ENCODE assay signal across 14 cellular contexts in genomic region chr12:86496595-86496994, GRCh38.
"Had no signal": no experiment of that assay in that cellular context is flagged by ENCODE, and none has a peak within 500 bp of the region (broad histone marks: within the 10 kb centered on the region; RNA-seq: fewer than 3 reads in every experiment).

No MANE protein-coding gene starts in this region.

- H3K27me3 Mint-ChIP-seq: activated CD4-positive, alpha-beta memory T cell treated with anti-CD3 and anti-CD28 coated beads for 36 hours; activated naive CD8-positive, alpha-beta T cell treated with anti-CD3 and anti-CD28 coated beads for 36 hours; naive B cell; stimulated activated naive CD8-positive, alpha-beta T cell treated with anti-CD3 and anti-CD28 coated beads, Interleukin-15, amount 100 ng/mL, for 72 hours had no signal

- H3K9ac ChIP-seq: parathyroid adenoma had no signal

- H2AFZ ChIP-seq: parathyroid adenoma had no signal

- H3K4me1 Mint-ChIP-seq: activated naive CD8-positive, alpha-beta T cell treated with anti-CD3 and anti-CD28 coated beads for 36 hours; endodermal cell; mesothelial cell of epicardium; naive B cell; stimulated activated naive CD8-positive, alpha-beta T cell treated with anti-CD3 and anti-CD28 coated beads, Interleukin-15, amount 100 ng/mL, for 72 hours had no signal

- H3K9me3 ChIP-seq: lower lobe of right lung, thoracic aorta had no signal

- H3K36me3 Mint-ChIP-seq: activated CD4-positive, alpha-beta memory T cell treated with anti-CD3 and anti-CD28 coated beads for 36 hours; activated naive CD8-positive, alpha-beta T cell treated with anti-CD3 and anti-CD28 coated beads for 36 hours; mesothelial cell of epicardium; naive B cell had no signal

- H3K36me3 ChIP-seq: brain microvascular endothelial cell, lower lobe of right lung, thoracic aorta had no signal

- H3K27ac ChIP-seq: brain microvascular endothelial cell, lower lobe of right lung, parathyroid adenoma, thoracic aorta had no signal

- H3K4me3 ChIP-seq: lower lobe of right lung, thoracic aorta had no signal

- DNase-seq: activated CD4-positive, alpha-beta memory T cell treated with anti-CD3 and anti-CD28 coated beads for 36 hours; activated gamma-delta T cell; activated naive CD8-positive, alpha-beta T cell treated with anti-CD3 and anti-CD28 coated beads for 36 hours; activated T-cell treated with anti-CD3 and anti-CD28 coated beads, Interleukin-2, amount 50 U/mL, for 48 hours; brain microvascular endothelial cell; cerebellar nuclear complex; endodermal cell; lower lobe of right lung; naive B cell; stimulated activated CD4-positive, alpha-beta T cell treated with anti-CD3 and anti-CD28 coated beads, Interleukin-4, amount 100 ng/mL, for 4 hours; stimulated activated naive CD8-positive, alpha-beta T cell treated with anti-CD3 and anti-CD28 coated beads, Interleukin-15, amount 100 ng/mL, for 72 hours had no signal

- H3K4me3 Mint-ChIP-seq: activated CD4-positive, alpha-beta memory T cell treated with anti-CD3 and anti-CD28 coated beads for 36 hours; activated naive CD8-positive, alpha-beta T cell treated with anti-CD3 and anti-CD28 coated beads for 36 hours; endodermal cell; mesothelial cell of epicardium; naive B cell; stimulated activated naive CD8-positive, alpha-beta T cell treated with anti-CD3 and anti-CD28 coated beads, Interleukin-15, amount 100 ng/mL, for 72 hours had no signal

- H3K27me3 ChIP-seq: brain microvascular endothelial cell had no signal

- H3K4me1 ChIP-seq: lower lobe of right lung, parathyroid adenoma had no signal

- H3K27ac Mint-ChIP-seq: activated CD4-positive, alpha-beta memory T cell treated with anti-CD3 and anti-CD28 coated beads for 36 hours; activated naive CD8-positive, alpha-beta T cell treated with anti-CD3 and anti-CD28 coated beads for 36 hours; endodermal cell; mesothelial cell of epicardium; naive B cell; stimulated activated naive CD8-positive, alpha-beta T cell treated with anti-CD3 and anti-CD28 coated beads, Interleukin-15, amount 100 ng/mL, for 72 hours had no signal

- ATAC-seq: lower lobe of right lung; stimulated activated naive CD8-positive, alpha-beta T cell treated with anti-CD3 and anti-CD28 coated beads, Interleukin-15, amount 100 ng/mL, for 72 hours had no signal

- H3K79me2 ChIP-seq: parathyroid adenoma had no signal
